Comparison of ENCODE assay signal across 8 cellular contexts in genomic region chr18:23585007-23585871, GRCh38. TPM values are rescaled to one million over a fixed set of nuclear protein-coding genes. Genes with fewer than 3 reads are reported as not detected.
DNase-seq lines count a peak whose midpoint lies in the region; ATAC-seq and TF ChIP-seq lines count a peak whose summit lies in the region.

No MANE protein-coding gene starts in this region.

- H3K4me3 ChIP-seq in SJCRH30 (peak overlapping the region; percentile 97), ectodermal cell (ENCODE audit: insufficient read depth, low read depth, low read length) (peak overlapping the region; percentile 69), mucosa of rectum (ENCODE audit: low read length in 2 of 2) (peak overlapping the region; percentile 89 to 94), aorta (ENCODE audit: low read length in 2 of 2) (peak overlapping the region; percentile 58 to 94)

- no peaks in the 10 kb centered on the region for H3K9me3 ChIP-seq in SJCRH30 (replicated peaks)
- no peaks in the 10 kb centered on the region for H3K9me3 ChIP-seq in ectodermal cell (ENCODE audit: control insufficient read depth, low read length)
- no peaks in the 10 kb centered on the region for H3K9me3 ChIP-seq in mucosa of rectum (ENCODE audit: control insufficient read depth in 2 of 2, low read length in 2 of 2)
- H3K9me3 ChIP-seq in aorta (ENCODE audit: control insufficient read depth, low read length) = no peaks in the 10 kb centered on the region

- H3K36me3 ChIP-seq in SJCRH30 (no peaks in the 10 kb centered on the region), ectodermal cell (ENCODE audit: control insufficient read depth, insufficient read depth, low read length) (no peaks in the 10 kb centered on the region), mucosa of rectum (ENCODE audit: control insufficient read depth in 2 of 2, insufficient read depth in 2 of 2, low read length in 2 of 2) (no peaks in the 10 kb centered on the region), aorta (ENCODE audit: control insufficient read depth in 1 of 2, insufficient read depth in 2 of 2, low read length in 1 of 2) (no peaks in the 10 kb centered on the region)

- 32 to 36% methylated on average over 18 to 19 of the region's 19 CpGs for WGBS in ectodermal cell, 2 experiments
- 37 to 40% methylated on average over 19 of the region's 19 CpGs for WGBS in aorta, 2 donors

- peak; percentile 64 for DNase-seq in 8988T
- peak; percentile 44 for DNase-seq in GM10266 (ENCODE audit: extremely low spot score)
- no peak for DNase-seq in SJCRH30
- DNase-seq in aorta = no peak
- DNase-seq in GM03348 (ENCODE audit: low spot score) = no peak

- intact Hi-C loops in aorta (cut with DNase I) = loop anchor here (5.0 kb wide), 2 partner anchors 68 to 83 kb away; partner anchors contain the start of gene RMC1 (in 1 of the 2)

- H3K9ac ChIP-seq in mucosa of rectum (ENCODE audit: low read depth in 1 of 2, low read length in 2 of 2) = peak overlapping the region; percentile 88 to 99

- ATAC-seq in aorta (ENCODE audit: low FRiP score) (no peak), HG03442 (IDR thresholded peaks at IDR 0.05; ENCODE audit: unreplicated experiment) (no peak)

- no peak for TF ChIP-seq CTCF in GM10266 (IDR thresholded peaks at IDR 0.05; ENCODE audit: control insufficient read depth, insufficient read depth, low read depth, missing control alignments)

- H3K27me3 ChIP-seq in SJCRH30 = no peaks in the 10 kb centered on the region
- H3K27me3 ChIP-seq in ectodermal cell (ENCODE audit: control insufficient read depth, insufficient read depth, low read length, poor library complexity, severe bottlenecking) = no peaks in the 10 kb centered on the region
- no peaks in the 10 kb centered on the region for H3K27me3 ChIP-seq in mucosa of rectum (ENCODE audit: control insufficient read depth in 2 of 2, insufficient read depth in 2 of 2, low read length in 2 of 2)
- no peaks in the 10 kb centered on the region for H3K27me3 ChIP-seq in aorta (ENCODE audit: control insufficient read depth in 1 of 2, insufficient read depth in 2 of 2, low read length in 1 of 2)

- H3K4me1 ChIP-seq in SJCRH30 (no peaks in the 10 kb centered on the region), ectodermal cell (ENCODE audit: control insufficient read depth, insufficient read depth, low read length) (peaks cover 20% of the 10 kb centered on the region), mucosa of rectum (ENCODE audit: control insufficient read depth in 2 of 2, insufficient read depth in 2 of 2, low read length in 2 of 2) (peaks cover 18 to 24% of the 10 kb centered on the region in 2 donors), aorta (ENCODE audit: control insufficient read depth in 1 of 2, insufficient read depth in 2 of 2, low read length in 2 of 2) (peaks cover 3 to 6% of the 10 kb centered on the region in 2 donors)

- peak overlapping the region; percentile 94; the same call in 1 of the 2 replicates for H3K27ac ChIP-seq in SJCRH30
- H3K27ac ChIP-seq in ectodermal cell (ENCODE audit: insufficient read depth, low read depth, low read length, poor library complexity, severe bottlenecking) = no peak overlapping the region
- H3K27ac ChIP-seq in mucosa of rectum (ENCODE audit: low read depth in 2 of 2, low read length in 2 of 2) = peak overlapping the region; percentile 99
- peak overlapping the region; percentile 70 to 93 for H3K27ac ChIP-seq in aorta (ENCODE audit: low read depth in 1 of 2, low read length in 2 of 2)

RNA-seq across cellular contexts. Expression of gene NPC1, which starts 1.1 kb away (rescaled TPM):
- total RNA-seq in SJCRH30 (2014; rRNA removed; shearing (Covaris generic)) = 21.3 and 22.4 TPM in 2 replicates
- 37.3 TPM for polyA plus RNA-seq in ectodermal cell (2013, experiment 1 of 4)
- polyA plus RNA-seq in ectodermal cell (2013, experiment 2 of 4) = 33.7 TPM
- 26.7 TPM for polyA plus RNA-seq in ectodermal cell (2013, experiment 3 of 4)
- polyA plus RNA-seq in ectodermal cell (2013, experiment 4 of 4) = 29.1 TPM
- 10 to 100 TPM; 57.6 to 81.0 TPM for total RNA-seq in aorta
- polyA plus RNA-seq in aorta = 10 to 100 TPM; 16.2 to 29.8 TPM

Comparison
In these comparisons a context has a peak if more than half of its experiments do, and no peak if none do; other contexts are left out.
1. DNase-seq: peak in 8988T (single experiment) and GM10266 (single experiment); none in SJCRH30 (0 of 2), aorta (0 of 2) and GM03348 (single experiment).
2. Peak in every context shown above with its lines, with median percentiles within 50 percentile points of each other: H3K4me3 ChIP-seq.